7 cellular contexts compared by ENCODE assay signal in the genomic region with DNA sequence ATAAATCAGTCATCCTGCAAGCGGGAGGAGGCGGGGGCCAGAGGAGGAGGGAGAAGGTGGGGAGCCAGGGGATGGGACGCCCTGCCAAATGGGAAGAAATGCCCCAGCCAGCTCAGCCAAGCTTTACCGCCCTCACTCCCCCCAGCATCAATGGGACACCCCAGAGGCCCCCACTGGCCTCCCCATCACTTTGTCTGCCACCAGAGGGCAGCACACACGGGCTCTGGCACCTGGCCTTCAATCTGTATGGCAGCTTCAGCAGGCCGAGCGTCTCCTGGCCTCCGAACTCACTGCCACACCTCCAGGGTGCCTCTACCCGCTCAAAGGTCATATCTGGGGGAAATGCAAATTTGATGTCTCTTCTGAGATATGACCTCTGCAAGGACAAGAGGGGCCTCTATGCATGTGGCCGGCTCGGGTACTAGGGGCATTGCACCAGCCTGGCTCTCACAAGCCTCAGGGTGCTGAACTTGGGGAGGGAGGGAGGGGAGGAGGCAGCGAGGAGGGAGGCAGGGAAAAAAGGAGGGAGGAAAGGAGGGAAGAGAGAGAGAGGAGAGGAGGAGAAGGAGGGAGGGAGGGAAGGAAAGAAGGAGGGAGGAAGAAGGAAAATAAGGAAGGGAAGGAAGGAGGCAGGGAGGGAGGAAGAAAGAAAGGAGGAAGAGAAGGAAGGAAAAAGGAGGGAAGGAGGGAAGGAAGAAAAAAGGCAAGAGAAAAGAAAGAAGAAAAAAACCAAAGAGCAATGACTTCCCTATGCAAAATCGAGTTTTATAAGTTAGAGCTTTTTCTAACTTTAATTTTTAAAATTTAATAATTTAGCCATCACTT. TPM values are rescaled to one million over a fixed set of nuclear protein-coding genes. Genes with fewer than 3 reads are reported as not detected.
DNase-seq lines count a peak whose midpoint lies in the region; ATAC-seq and TF ChIP-seq lines count a peak whose summit lies in the region.

No MANE protein-coding gene starts in this region.

- H3K9me3 Mint-ChIP-seq in progenitor cell of endocrine pancreas (ENCODE audit: low read depth) = no peaks in the 10 kb centered on the region

- H3K27ac Mint-ChIP-seq in progenitor cell of endocrine pancreas = no peak overlapping the region

- DNase-seq in RWPE1 (ENCODE audit: low spot score) (peak; percentile 76), germinal center (ENCODE audit: low spot score) (peak; percentile 78), progenitor cell of endocrine pancreas (ENCODE audit: low spot score, unreplicated experiment) (peak; percentile 53), aorta (peak; percentile 65 to 81)
- DNase-seq in activated effector memory CD4-positive, alpha-beta T cell treated with Interleukin-2 at 50 U/mL for 16 hours = peak; percentile 52

- intact Hi-C loops in aorta (cut with DNase I) = no loop called here

- H3K9me3 ChIP-seq in aorta (ENCODE audit: control insufficient read depth, low read length) = no peaks in the 10 kb centered on the region

- peaks cover 7% of the 10 kb centered on the region for H3K4me1 Mint-ChIP-seq in progenitor cell of endocrine pancreas (ENCODE audit: low read depth)

- ATAC-seq in HG03280 (IDR thresholded peaks at IDR 0.05; ENCODE audit: unreplicated experiment) = peak; percentile 69
- peak; percentile 62 for ATAC-seq in aorta (ENCODE audit: low FRiP score)

- TF ChIP-seq CTCF in GM12872 (IDR thresholded peaks at IDR 0.05; ENCODE audit: insufficient read depth, low read depth, low read length) (peak; percentile 97), RWPE1 (conservative IDR thresholded peaks at IDR 0.05; ENCODE audit: low read depth) (peak; percentile 95), progenitor cell of endocrine pancreas (IDR thresholded peaks at IDR 0.05; ENCODE audit: unreplicated experiment) (peak; percentile 80)

- H3K27ac ChIP-seq in RWPE1 = no peak overlapping the region
- H3K27ac ChIP-seq in aorta (ENCODE audit: low read depth in 1 of 2, low read length in 2 of 2) = no peak overlapping the region

- no peaks in the 10 kb centered on the region for H3K36me3 Mint-ChIP-seq in progenitor cell of endocrine pancreas (ENCODE audit: insufficient read depth)

- no peaks in the 10 kb centered on the region for H3K36me3 ChIP-seq in aorta (ENCODE audit: control insufficient read depth in 1 of 2, insufficient read depth in 2 of 2, low read length in 1 of 2)

- peaks cover 61% of the 10 kb centered on the region for H3K27me3 Mint-ChIP-seq in progenitor cell of endocrine pancreas

- POLR2A ChIA-PET in RWPE1 (lab: Yijun Ruan, JAX; ENCODE audit: low non-redundant PET) = no interaction called here

- no peaks in the 10 kb centered on the region for H3K4me1 ChIP-seq in aorta (ENCODE audit: control insufficient read depth in 1 of 2, insufficient read depth in 2 of 2, low read length in 2 of 2)

- H3K4me3 Mint-ChIP-seq in progenitor cell of endocrine pancreas (ENCODE audit: low read depth) = no peak overlapping the region

- H3K4me3 ChIP-seq in aorta (ENCODE audit: low read length in 2 of 2) = no peak overlapping the region

- CTCF ChIA-PET in RWPE1 (lab: Yijun Ruan, JAX) = interaction anchor here (0.5 to 2.3 kb wide), 30 partner anchors 8 to 459 kb away, joined by 3 to 17 read pairs (median 3); partner anchors contain the start of gene TSC1

- 8 to 9% methylated on average over 13 of the region's 13 CpGs for WGBS in aorta, 2 donors

- H3K27me3 ChIP-seq in aorta (ENCODE audit: control insufficient read depth in 1 of 2, insufficient read depth in 2 of 2, low read length in 1 of 2) = peaks cover 0 to 2% of the 10 kb centered on the region in 2 donors

RNA-seq across cellular contexts. Expression of gene GFI1B, which starts 0.7 kb away (rescaled TPM):
- 0.12 TPM in 1 of 2 replicates, not detected in the other for total RNA-seq in progenitor cell of endocrine pancreas
- not detected for total RNA-seq in aorta
- not detected for polyA plus RNA-seq in aorta

RNA-seq across cellular contexts. Expression of gene TSC1, which starts 33.4 kb away (rescaled TPM):
- total RNA-seq in progenitor cell of endocrine pancreas (65.4 and 69.0 TPM in 2 replicates), aorta (10 to 100 TPM; 37.4 to 61.3 TPM)
- 10 to 100 TPM in 1 of 2 donors, 1 to 10 TPM in 1; 8.9 to 22.9 TPM for polyA plus RNA-seq in aorta

RNA-seq across cellular contexts. Expression of gene GTF3C5, which starts 53.0 kb away (rescaled TPM):
- total RNA-seq in progenitor cell of endocrine pancreas = 91.6 and 94.0 TPM in 2 replicates
- 10 to 100 TPM; 35.6 to 42.9 TPM for total RNA-seq in aorta
- polyA plus RNA-seq in aorta = 10 to 100 TPM; 17.8 to 91.6 TPM
